ENCODE assay signal across 27 cellular contexts in genomic region chr16:85863384-85863774, GRCh38. TPM values are rescaled to one million over a fixed set of nuclear protein-coding genes. Genes with fewer than 3 reads are reported as not detected.
DNase-seq lines count a peak whose midpoint lies in the region; ATAC-seq, FAIRE-seq and TF ChIP-seq lines count a peak whose summit lies in the region.
"Had no signal": no experiment of that assay in that cellular context is flagged by ENCODE, and none has a peak within 500 bp of the region (broad histone marks: within the 10 kb centered on the region; RNA-seq: fewer than 3 reads in every experiment).

No MANE protein-coding gene starts in this region.

- H3K27me3 Mint-ChIP-seq in chondrocyte (ENCODE audit: low read depth): peaks cover 32% of the 10 kb centered on the region
- H3K27me3 Mint-ChIP-seq in stimulated activated memory B cell treated with anti-CD40 and anti-IgM and Interleukin-4, amounts not matched to agents 10 μg/mL and 1 μg/mL and 100 μg/mL, for 72 hours: no peaks in the 10 kb centered on the region
- H3K27me3 Mint-ChIP-seq: activated naive CD4-positive, alpha-beta T cell treated with anti-CD3 and anti-CD28 coated beads, Interleukin-2, amount 50 U/mL, for 24 hours had no signal

- peaks cover 10% of the 10 kb centered on the region for H3K9me3 Mint-ChIP-seq in chondrocyte (ENCODE audit: low read depth)
- H3K9me3 Mint-ChIP-seq in stimulated activated memory B cell treated with anti-CD40 and anti-IgM and Interleukin-4, amounts not matched to agents 10 μg/mL and 1 μg/mL and 100 μg/mL, for 72 hours: peaks cover 3% of the 10 kb centered on the region
- H3K9me3 Mint-ChIP-seq: activated naive CD4-positive, alpha-beta T cell treated with anti-CD3 and anti-CD28 coated beads, Interleukin-2, amount 50 U/mL, for 24 hours; activated T-helper 17 cell treated with anti-CD3 and anti-CD28 coated beads, Interleukin-2, amount 50 U/mL, for 72 hours had no signal

- no peak for TF ChIP-seq CTCF in chondrocyte (IDR thresholded peaks at IDR 0.05)

- H3K27ac Mint-ChIP-seq in chondrocyte (ENCODE audit: unreplicated experiment): no peak overlapping the region
- peak overlapping the region; percentile 46 for H3K27ac Mint-ChIP-seq in stimulated activated memory B cell treated with anti-CD40 and anti-IgM and Interleukin-4, amounts not matched to agents 10 μg/mL and 1 μg/mL and 100 μg/mL, for 72 hours
- H3K27ac Mint-ChIP-seq: activated CD8-positive, alpha-beta T cell treated with anti-CD3 and anti-CD28 coated beads, Interleukin-2, amount 10 ng/mL, durations not matched to agents 7 days and 5 days; activated T-helper 17 cell treated with anti-CD3 and anti-CD28 coated beads, Interleukin-2, amount 50 U/mL, for 72 hours; stimulated activated naive CD8-positive, alpha-beta T cell treated with anti-CD3 and anti-CD28 coated beads, Interleukin-15, Interleukin-2, amounts not matched to agents 100 ng/mL and 50 ng/mL, for 24 hours had no signal

- H3K4me3 Mint-ChIP-seq in chondrocyte (ENCODE audit: unreplicated experiment): no peak overlapping the region
- H3K4me3 Mint-ChIP-seq in stimulated activated memory B cell treated with anti-CD40 and anti-IgM and Interleukin-4, amounts not matched to agents 10 μg/mL and 1 μg/mL and 100 μg/mL, for 72 hours: no peak overlapping the region
- H3K4me3 Mint-ChIP-seq: activated CD8-positive, alpha-beta T cell treated with anti-CD3 and anti-CD28 coated beads, Interleukin-2, amount 10 ng/mL, durations not matched to agents 7 days and 5 days; activated naive CD4-positive, alpha-beta T cell treated with anti-CD3 and anti-CD28 coated beads, Interleukin-2, amount 50 U/mL, for 24 hours; activated T-helper 17 cell treated with anti-CD3 and anti-CD28 coated beads, Interleukin-2, amount 50 U/mL, for 72 hours; stimulated activated naive CD8-positive, alpha-beta T cell treated with anti-CD3 and anti-CD28 coated beads, Interleukin-15, Interleukin-2, amounts not matched to agents 100 ng/mL and 50 ng/mL, for 24 hours had no signal

- DNase-seq in EH (ENCODE audit: low read depth): peak; percentile 36
- peak; percentile 74 for DNase-seq in M059J (ENCODE audit: low read depth)
- peak; percentile 19 for DNase-seq in chondrocyte (ENCODE audit: low spot score)
- no peak for DNase-seq in SHP77 (lab: John Stamatoyannopoulos, UW)
- no peak for DNase-seq in HPDE6-E6E7 (ENCODE audit: extremely low spot score)
- DNase-seq in RCC 7860 (ENCODE audit: low spot score): no peak
- DNase-seq: activated CD4-positive, alpha-beta T cell treated with anti-CD3 and anti-CD28 coated beads for 4 hours; activated CD8-positive, alpha-beta T cell treated with anti-CD3 and anti-CD28 coated beads, Interleukin-2, amount 10 ng/mL, durations not matched to agents 7 days and 5 days; anterior cingulate cortex; Calu3; DMS79; effector CD8-positive, alpha-beta T cell; Karpas-422; left lung; mesendoderm; NCI-H1417; NCI-H2029 treated with DMSO at 0.1 percent for 48 hours; NCI-H526 treated with DMSO at 0.1 percent for 48 hours; PC-3; T1000; WERI-Rb-1 had no signal

- no peak for ATAC-seq in stimulated activated memory B cell treated with anti-CD40 and anti-IgM and Interleukin-4, amounts not matched to agents 10 μg/mL and 1 μg/mL and 100 μg/mL, for 72 hours
- ATAC-seq: activated CD8-positive, alpha-beta T cell treated with anti-CD3 and anti-CD28 coated beads, Interleukin-2, amount 10 ng/mL, durations not matched to agents 7 days and 5 days; activated T-helper 17 cell treated with anti-CD3 and anti-CD28 coated beads, Interleukin-2, amount 50 U/mL, for 72 hours; left lung; PC-3 had no signal

- FAIRE-seq in RCC 7860 (lab: Jason Lieb, UNC): no peak
- FAIRE-seq: islet of Langerhans had no signal

- no peaks in the 10 kb centered on the region for H3K4me1 Mint-ChIP-seq in chondrocyte (ENCODE audit: low read depth)
- peaks cover 62% of the 10 kb centered on the region for H3K4me1 Mint-ChIP-seq in stimulated activated memory B cell treated with anti-CD40 and anti-IgM and Interleukin-4, amounts not matched to agents 10 μg/mL and 1 μg/mL and 100 μg/mL, for 72 hours
- H3K4me1 Mint-ChIP-seq: activated T-helper 17 cell treated with anti-CD3 and anti-CD28 coated beads, Interleukin-2, amount 50 U/mL, for 72 hours had no signal

- no peaks in the 10 kb centered on the region for H3K36me3 Mint-ChIP-seq in chondrocyte (ENCODE audit: low read depth)
- H3K36me3 Mint-ChIP-seq in stimulated activated memory B cell treated with anti-CD40 and anti-IgM and Interleukin-4, amounts not matched to agents 10 μg/mL and 1 μg/mL and 100 μg/mL, for 72 hours: no peaks in the 10 kb centered on the region
- H3K36me3 Mint-ChIP-seq: activated naive CD4-positive, alpha-beta T cell treated with anti-CD3 and anti-CD28 coated beads, Interleukin-2, amount 50 U/mL, for 24 hours had no signal

RNA-seq across cellular contexts. Expression of gene IRF8, which starts 35.6 kb away (rescaled TPM):
- total RNA-seq in M059J (2014; rRNA removed; shearing (Covaris generic)): 0.42 and 0.54 TPM in 2 replicates
- total RNA-seq in chondrocyte: not detected in 3 replicates
- total RNA-seq: osteocyte, PC-3 had no signal

Comparison
In these comparisons a context has a peak if more than half of its experiments do, and no peak if none do; other contexts are left out.
1. DNase-seq: peak in EH (single experiment), M059J (single experiment) and chondrocyte (single experiment); none in SHP77 (0 of 2), HPDE6-E6E7 (single experiment) and RCC 7860 (single experiment).